In the genomic region with DNA sequence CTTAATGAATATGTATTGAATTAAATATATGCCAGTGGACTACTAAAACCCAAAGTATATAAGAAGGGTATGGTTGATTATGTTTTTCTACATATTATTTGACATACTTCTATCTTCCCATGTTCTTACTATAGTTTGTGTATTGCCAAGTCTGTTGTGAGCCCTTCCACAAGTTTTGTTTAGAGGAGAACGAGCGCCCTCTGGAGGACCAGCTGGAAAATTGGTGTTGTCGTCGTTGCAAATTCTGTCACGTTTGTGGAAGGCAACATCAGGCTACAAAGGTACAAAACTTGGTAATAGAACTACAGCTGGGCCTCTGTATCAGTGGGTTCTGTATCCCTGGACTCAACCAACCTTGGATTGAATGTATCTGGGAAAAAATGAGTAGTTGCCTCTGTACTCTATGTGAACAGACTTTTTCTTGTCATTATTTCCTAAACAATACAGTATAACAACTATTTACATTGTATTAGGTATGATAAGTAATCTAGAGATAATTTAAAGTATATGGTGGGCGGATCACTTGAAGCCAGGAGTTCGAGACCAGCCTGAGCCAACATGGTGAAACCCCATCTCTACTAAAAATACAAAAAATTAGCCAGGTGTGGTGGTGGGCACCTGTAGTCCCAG, we compare ENCODE assay signal across 9 cellular contexts. TPM values are rescaled to one million over a fixed set of nuclear protein-coding genes. Genes with fewer than 3 reads are reported as not detected.
DNase-seq lines count a peak whose midpoint lies in the region; ATAC-seq and TF ChIP-seq lines count a peak whose summit lies in the region.
"Had no signal": no experiment of that assay in that cellular context is flagged by ENCODE, and none has a peak within 500 bp of the region (broad histone marks: within the 10 kb centered on the region; RNA-seq: fewer than 3 reads in every experiment).

No MANE protein-coding gene starts in this region.

- no peaks in the 10 kb centered on the region for H3K79me2 ChIP-seq in Loucy (ENCODE audit: insufficient read depth, low read length)

- no peak overlapping the region for H2AFZ ChIP-seq in Loucy (ENCODE audit: low read length)

- no peak overlapping the region for H3K4me3 Mint-ChIP-seq in activated T-helper 17 cell treated with anti-CD3 and anti-CD28 coated beads, Interleukin-2, amount 50 U/mL, for 72 hours
- H3K4me3 Mint-ChIP-seq: dendritic cell treated with granulocyte-macrophage colony-stimulating factor and Interleukin-4, amounts not matched to agents 40 ng/mL and 50 ng/mL, for 4 days had no signal

- POLR2A ChIA-PET in RWPE1 (lab: Yijun Ruan, JAX; ENCODE audit: low non-redundant PET) = no interaction called here

- H3K27me3 ChIP-seq in Loucy (ENCODE audit: insufficient read depth, low read length, poor library complexity, severe bottlenecking) (no peaks in the 10 kb centered on the region), thyroid gland (no peaks in the 10 kb centered on the region)

- H3K9me3 ChIP-seq in Loucy (ENCODE audit: insufficient read depth, low read depth, low read length) (no peaks in the 10 kb centered on the region), thyroid gland (no peaks in the 10 kb centered on the region)

- DNase-seq in DMS153 (lab: John Stamatoyannopoulos, UW) (peak; percentile 34), RWPE1 (ENCODE audit: low spot score) (peak; percentile 62), fibroblast of the aortic adventitia (ENCODE audit: low read depth) (peak; percentile 87), omental fat pad (ENCODE audit: low spot score) (no peak), thyroid gland (peak; percentile 34 to 69)

- no peak for TF ChIP-seq POLR2A in thyroid gland (IDR thresholded peaks at IDR 0.05)

- no peaks in the 10 kb centered on the region for H3K4me1 Mint-ChIP-seq in activated T-helper 17 cell treated with anti-CD3 and anti-CD28 coated beads, Interleukin-2, amount 50 U/mL, for 72 hours

- no peaks in the 10 kb centered on the region for H3K27me3 Mint-ChIP-seq in activated T-helper 17 cell treated with anti-CD3 and anti-CD28 coated beads, Interleukin-2, amount 50 U/mL, for 72 hours
- H3K27me3 Mint-ChIP-seq: dendritic cell treated with granulocyte-macrophage colony-stimulating factor and Interleukin-4, amounts not matched to agents 40 ng/mL and 50 ng/mL, for 4 days had no signal

- CTCF ChIA-PET in RWPE1 (lab: Yijun Ruan, JAX) = interaction anchor here (0.6 to 1.4 kb wide), 7 partner anchors 18 to 316 kb away, joined by 3 to 7 read pairs (median 3); no protein-coding TSS in a partner anchor

- no peaks in the 10 kb centered on the region for H3K9me2 ChIP-seq in Loucy (replicated peaks; ENCODE audit: low read depth, low read length)

- H4K20me1 ChIP-seq in Loucy (ENCODE audit: insufficient read depth, low read length, poor library complexity, severe bottlenecking) = no peaks in the 10 kb centered on the region

- TF ChIP-seq CTCF in Loucy (conservative IDR thresholded peaks at IDR 0.05; ENCODE audit: low read length) (peak; percentile 90), RWPE1 (conservative IDR thresholded peaks at IDR 0.05; ENCODE audit: low read depth) (peak; percentile 87), fibroblast of the aortic adventitia (IDR thresholded peaks at IDR 0.05; ENCODE audit: insufficient read depth, low read length) (peak; percentile 80), omental fat pad (IDR thresholded peaks at IDR 0.05) (peak in 2 of 3 donors; percentile 17 to 78), thyroid gland (IDR thresholded peaks at IDR 0.05) (peak in 5 of 6 experiments; percentile 32 to 78 (median 75))

- H3K4me2 ChIP-seq in Loucy (ENCODE audit: low read depth, low read length, poor library complexity, severe bottlenecking) = no peak overlapping the region

- H3K4me1 ChIP-seq in Loucy (ENCODE audit: insufficient read depth, low read length, poor library complexity, severe bottlenecking) (no peaks in the 10 kb centered on the region), thyroid gland (no peaks in the 10 kb centered on the region)

- H3K27ac ChIP-seq in RWPE1 (no peak overlapping the region), thyroid gland (no peak overlapping the region)

- ATAC-seq in activated T-helper 17 cell treated with anti-CD3 and anti-CD28 coated beads, Interleukin-2, amount 50 U/mL, for 72 hours (replicated peaks) = peak; percentile 68
- ATAC-seq in omental fat pad (ENCODE audit: low FRiP score) (no peak), GM19452 (IDR thresholded peaks at IDR 0.05; ENCODE audit: unreplicated experiment) (no peak)

- H3K4me3 ChIP-seq in Loucy (ENCODE audit: low read length, poor library complexity, severe bottlenecking) = no peak overlapping the region
- no peak overlapping the region for H3K4me3 ChIP-seq in fibroblast of the aortic adventitia (ENCODE audit: low read depth, low read length)
- H3K4me3 ChIP-seq in thyroid gland (replicated peaks in 1 of 3) = no peak overlapping the region

- no peak overlapping the region for H3K27ac Mint-ChIP-seq in activated T-helper 17 cell treated with anti-CD3 and anti-CD28 coated beads, Interleukin-2, amount 50 U/mL, for 72 hours
- H3K27ac Mint-ChIP-seq: dendritic cell treated with granulocyte-macrophage colony-stimulating factor and Interleukin-4, amounts not matched to agents 40 ng/mL and 50 ng/mL, for 4 days had no signal

- WGBS in thyroid gland, 2 donors = 29 to 31% methylated on average over 7 of the region's 7 CpGs

- H3K36me3 ChIP-seq in Loucy (ENCODE audit: insufficient read depth, low read length) (peaks cover 83% of the 10 kb centered on the region), thyroid gland (peaks cover 47 to 56% of the 10 kb centered on the region in 2 donors)

- peaks cover 89% of the 10 kb centered on the region for H3K36me3 Mint-ChIP-seq in activated T-helper 17 cell treated with anti-CD3 and anti-CD28 coated beads, Interleukin-2, amount 50 U/mL, for 72 hours (ENCODE audit: low read depth)

- intact Hi-C loops in thyroid gland (cut with DNase I) = loop anchor here (10.0 kb wide), 1 partner anchor 94 kb away; no protein-coding TSS in a partner anchor

- H3F3A ChIP-seq in Loucy (ENCODE audit: low read depth) = peaks cover 6% of the 10 kb centered on the region; the same call in 1 of the 2 replicates

- H3K9ac ChIP-seq in Loucy (ENCODE audit: low read depth, low read length, poor library complexity, severe bottlenecking) = no peak overlapping the region

- H3K9me3 Mint-ChIP-seq in activated T-helper 17 cell treated with anti-CD3 and anti-CD28 coated beads, Interleukin-2, amount 50 U/mL, for 72 hours = no peaks in the 10 kb centered on the region
- H3K9me3 Mint-ChIP-seq: dendritic cell treated with granulocyte-macrophage colony-stimulating factor and Interleukin-4, amounts not matched to agents 40 ng/mL and 50 ng/mL, for 4 days had no signal

RNA-seq across cellular contexts. Expression of a gene that starts 38.7 kb away (rescaled TPM):
- 1 to 10 TPM in 1 of 2 donors, under 1 TPM in 1; 0.29 to 1.2 TPM for total RNA-seq in activated T-helper 17 cell treated with anti-CD3 and anti-CD28 coated beads, Interleukin-2, amount 50 U/mL, for 72 hours
- total RNA-seq in fibroblast of the aortic adventitia (ENCODE audit: low replicate concordance) (0.81 TPM in 1 of 2 replicates, not detected in the other), omental fat pad (10 to 100 TPM in 1 of 4 donors, 1 to 10 TPM in 2, under 1 TPM in 1; 0.84 to 21.1 (median 2.6) TPM), thyroid gland (1 to 10 TPM in 1 of 4 donors, under 1 TPM in 1, not detected in 2; 0.78 to 4.9 TPM)

RNA-seq across cellular contexts. Expression of a gene that starts 42.4 kb away (rescaled TPM):
- 10 to 100 TPM in 1 of 2 donors, 1 to 10 TPM in 1; 8.2 to 14.9 TPM for total RNA-seq in activated T-helper 17 cell treated with anti-CD3 and anti-CD28 coated beads, Interleukin-2, amount 50 U/mL, for 72 hours
- total RNA-seq in fibroblast of the aortic adventitia (ENCODE audit: low replicate concordance) (7.7 and 10.3 TPM in 2 replicates), omental fat pad (10 to 100 TPM in 3 of 4 donors, 1 to 10 TPM in 1; 9.1 to 19.9 (median 11.8) TPM), thyroid gland (10 to 100 TPM; 26.5 to 58.2 (median 52.0) TPM)

RNA-seq across cellular contexts. Expression of a gene that starts 52.3 kb away (rescaled TPM):
- 100 to 1,000 TPM in 1 of 2 donors, 10 to 100 TPM in 1; 81.6 to 118 TPM for total RNA-seq in activated T-helper 17 cell treated with anti-CD3 and anti-CD28 coated beads, Interleukin-2, amount 50 U/mL, for 72 hours
- total RNA-seq in fibroblast of the aortic adventitia (ENCODE audit: low replicate concordance) = 38.9 and 49.8 TPM in 2 replicates
- 10 to 100 TPM; 39.3 to 84.8 (median 51.9) TPM for total RNA-seq in omental fat pad
- 100 to 1,000 TPM in 2 of 4 donors, 10 to 100 TPM in 2; 74.5 to 175 (median 90.8) TPM for total RNA-seq in thyroid gland
